Comparison of ENCODE assay signal across 14 cellular contexts in genomic region chr3:13539285-13539625, GRCh38. TPM values are rescaled to one million over a fixed set of nuclear protein-coding genes. Genes with fewer than 3 reads are reported as not detected.
DNase-seq lines count a peak whose midpoint lies in the region; ATAC-seq, FAIRE-seq and TF ChIP-seq lines count a peak whose summit lies in the region.
"Had no signal": no experiment of that assay in that cellular context is flagged by ENCODE, and none has a peak within 500 bp of the region (broad histone marks: within the 10 kb centered on the region; RNA-seq: fewer than 3 reads in every experiment).

No MANE protein-coding gene starts in this region.

- CTCF ChIA-PET in K562 (lab: Yijun Ruan, JAX; ENCODE audit: low intra/inter-chr PET ratio) = no interaction called here

- H3K9ac ChIP-seq in K562 (ENCODE audit: insufficient read depth in 1 of 2, low read depth in 2 of 2, low read length in 2 of 2) = no peak overlapping the region
- H3K9ac ChIP-seq in kidney (ENCODE audit: low read length in 2 of 2) = no peak overlapping the region

- no peak overlapping the region; the same call in 1 of the 2 replicates for H2AFZ ChIP-seq in K562 (ENCODE audit: low read depth, low read length)

- H3K36me3 ChIP-seq in K562 (ENCODE audit: control insufficient read depth, insufficient read depth, low read length) (no peaks in the 10 kb centered on the region), kidney (ENCODE audit: control insufficient read depth in 1 of 2, insufficient read depth in 2 of 2, low read length in 2 of 2) (no peaks in the 10 kb centered on the region), Peyer's patch (no peaks in the 10 kb centered on the region), WERI-Rb-1 (no peaks in the 10 kb centered on the region)

- no peak overlapping the region for H3K4me3 ChIP-seq in K562
- no peak overlapping the region for H3K4me3 ChIP-seq in kidney (ENCODE audit: low read length in 2 of 2)
- H3K4me3 ChIP-seq in Peyer's patch = no peak overlapping the region
- H3K4me3 ChIP-seq in WERI-Rb-1 (ENCODE audit: low read depth, low read length) = no peak overlapping the region

- no peak for TF ChIP-seq RAD21 in K562 (CRISPR knock-in tag; conservative IDR thresholded peaks at IDR 0.05 in 1 of 2, IDR thresholded peaks at IDR 0.05 in 1 of 2)

- H3K27me3 ChIP-seq in K562 (ENCODE audit: control insufficient read depth in 2 of 2, insufficient read depth in 2 of 2, low read length in 2 of 2) = peaks cover 23 to 56% of the 10 kb centered on the region in 2 experiments
- no peaks in the 10 kb centered on the region for H3K27me3 ChIP-seq in Peyer's patch
- H3K27me3 ChIP-seq in WERI-Rb-1 (ENCODE audit: insufficient read depth, low read depth, severe bottlenecking) = no peaks in the 10 kb centered on the region

- no peak overlapping the region for H3K4me2 ChIP-seq in K562 (ENCODE audit: insufficient read depth, low read length)

- BruUV-seq in K562 (replicated peaks; lab: Mats Ljungman, UMichigan) = no TSS peak

- no peak for FAIRE-seq in K562 (lab: Jason Lieb, UNC)
- FAIRE-seq in kidney (lab: Jason Lieb, UNC) = no peak

- WGBS in K562 (ENCODE audit: insufficient coverage, low coverage, missing lambda C conversion rate) = 30% methylated on average over 5 of the region's 5 CpGs

- TF ChIP-seq CTCF in K562 (IDR thresholded peaks at IDR 0.05 in 2 of 3, conservative IDR thresholded peaks at IDR 0.05 in 1 of 3; ENCODE audit: insufficient read depth in 2 of 3, low read depth in 1 of 3, low read length in 3 of 3) (no peak), kidney (IDR thresholded peaks at IDR 0.05; ENCODE audit: borderline replicate concordance, extremely low read depth, insufficient read depth) (no peak), Peyer's patch (IDR thresholded peaks at IDR 0.05) (no peak), WERI-Rb-1 (IDR thresholded peaks at IDR 0.05; ENCODE audit: low read depth, low read length) (no peak)

- H4K20me1 ChIP-seq in K562 (replicated peaks; ENCODE audit: control insufficient read depth, insufficient read depth, low read length) = no peaks in the 10 kb centered on the region

- H3K4me1 ChIP-seq in K562 (replicated peaks in 1 of 2; ENCODE audit: control insufficient read depth in 2 of 2, insufficient read depth in 2 of 2, low read length in 2 of 2) = no peaks in the 10 kb centered on the region; a peak in 2 of 5 replicates
- H3K4me1 ChIP-seq in kidney (ENCODE audit: control insufficient read depth in 1 of 2, insufficient read depth in 1 of 2, low read depth in 1 of 2, low read length in 2 of 2) = no peaks in the 10 kb centered on the region
- H3K4me1 ChIP-seq in Peyer's patch = no peaks in the 10 kb centered on the region

- DNase-seq in A172 (ENCODE audit: low spot score) = peak; percentile 60
- peak; percentile 61 for DNase-seq in HT1080 (ENCODE audit: low read depth)
- DNase-seq in K562 (ENCODE audit: extremely low read depth in 1 of 4, low spot score in 3 of 4) = no peak
- peak; percentile 37 for DNase-seq in kidney
- DNase-seq in Peyer's patch = no peak
- DNase-seq in WERI-Rb-1 = no peak
- no peak for DNase-seq in DMS153 (lab: John Stamatoyannopoulos, UW)
- DNase-seq in globus pallidus (ENCODE audit: low spot score) = no peak
- DNase-seq: activated CD4-positive, alpha-beta T cell treated with anti-CD3 and anti-CD28 coated beads, Interleukin-2, amount 50 U/mL, for 4 hours; DND-41; kidney glomerular epithelial cell; T-helper 2 cell had no signal

- no peak for TF ChIP-seq POLR2A in K562 (conservative IDR thresholded peaks at IDR 0.05)
- no peak for TF ChIP-seq POLR2A in Peyer's patch (IDR thresholded peaks at IDR 0.05)

- intact Hi-C loops in K562 (cut with micrococcal nuclease) (loop anchor here (5.0 kb wide), 1 partner anchor 42 kb away; no protein-coding TSS in a partner anchor), kidney (cut with DNase I) (no loop called here)

- peak; percentile 18; the same call in 2 of the 3 replicates for ATAC-seq in K562
- ATAC-seq: activated T-helper 17 cell treated with anti-CD3 and anti-CD28 coated beads, Interleukin-2, amount 50 U/mL, for 72 hours; natural killer cell treated with Interleukin-12 subunit alpha and Interleukin-12 subunit beta and Interleukin-15 and Interleukin-18, amount 100 ng/mL, for 72 hours had no signal

- H3K9me1 ChIP-seq in K562 (ENCODE audit: control insufficient read depth, insufficient read depth, low read length) = no peaks in the 10 kb centered on the region

- POLR2A ChIA-PET in K562 (lab: Yijun Ruan, JAX) = interaction anchor here (0.6 to 1.2 kb wide), 4 partner anchors 8 to 15 kb away, joined by 3 read pairs; no protein-coding TSS in a partner anchor

- no peaks in the 10 kb centered on the region for H3K9me3 ChIP-seq in K562 (replicated peaks; ENCODE audit: control insufficient read depth, insufficient read depth, low read depth, low read length)
- H3K9me3 ChIP-seq in kidney (ENCODE audit: control insufficient read depth in 1 of 2, low read length in 2 of 2) = peaks cover 0 to 2% of the 10 kb centered on the region in 2 donors
- H3K9me3 ChIP-seq in Peyer's patch = no peaks in the 10 kb centered on the region
- no peaks in the 10 kb centered on the region for H3K9me3 ChIP-seq in WERI-Rb-1 (ENCODE audit: severe bottlenecking)

- TF ChIP-seq EP300 in K562 (IDR thresholded peaks at IDR 0.05; ENCODE audit: low read length) = no peak

- no peaks in the 10 kb centered on the region for H3K79me2 ChIP-seq in K562 (ENCODE audit: control insufficient read depth, insufficient read depth, low read length)

- in situ Hi-C loops in K562 (cut with MboI) = no loop called here

- H3K27ac ChIP-seq in K562 (ENCODE audit: extremely low read depth, low read depth, low read length) = no peak overlapping the region
- no peak overlapping the region for H3K27ac ChIP-seq in kidney (ENCODE audit: low read depth in 2 of 2, low read length in 2 of 2)
- H3K27ac ChIP-seq in Peyer's patch = no peak overlapping the region
- H3K27ac ChIP-seq in WERI-Rb-1 = no peak overlapping the region

RNA-seq across cellular contexts. Expression of gene FBLN2, which starts 9.7 kb away (rescaled TPM):
- 0.07 and 0.41 TPM in 2 replicates for total RNA-seq in A172 (2014; rRNA removed; shearing (Covaris generic))
- 0.03 and 0.05 TPM in 2 replicates for total RNA-seq in HT1080 (2014; rRNA removed; shearing (Covaris generic))
- 0.08 and 0.21 TPM in 2 replicates for polyA plus RNA-seq in HT1080 (2015; cell fraction: cytosol; rRNA removed)
- polyA plus RNA-seq in HT1080 (2015; cell fraction: nucleus; rRNA removed) = 0.37 and 0.49 TPM in 2 replicates
- total RNA-seq in K562 (2011; cell fraction: chromatin; rRNA removed; ENCODE audit: low replicate concordance) = 0.32 and 0.72 TPM in 2 replicates
- 0.53 and 1.5 TPM in 2 replicates for total RNA-seq in K562 (2011; cell fraction: nucleolus; rRNA removed)
- total RNA-seq in K562 (2011; cell fraction: nucleoplasm; rRNA removed) = 0.15 and 0.23 TPM in 2 replicates
- total RNA-seq in K562 (2014; rRNA removed) (not detected in 2 replicates), K562 (2014; rRNA removed; fragmentation: Illumina TruSeq; extraction: Trizol) (not detected in 2 replicates), K562 (2015; rRNA removed; fragmentation: Illumina TruSeq; extraction: Trizol) (not detected in 2 replicates), K562 (2021) (0.04 and 0.13 TPM in 2 replicates), kidney (43.4 TPM), Peyer's patch (10 to 100 TPM; 20.6 to 51.2 (median 32.8) TPM)
- polyA plus RNA-seq in K562 (2011; rRNA removed) (0.10 and 0.14 TPM in 2 replicates), K562 (2014; fragmentation: Illumina TruSeq; extraction: Trizol) (not detected in 2 replicates), K562 (2014; fragmentation: Nextera tagmentation; extraction: Ambion mirVana) (not detected), K562 (2014; rRNA removed) (0.03 TPM in 1 of 2 replicates, not detected in the other), kidney (ENCODE audit: insufficient read depth, low read depth, low replicate concordance) (3.2 TPM)
- polyA plus RNA-seq in K562 (2011; cell fraction: cytosol; rRNA removed) = 0.18 and 0.64 TPM in 2 replicates
- 0.11 and 0.82 TPM in 2 replicates for polyA plus RNA-seq in K562 (2011; cell fraction: nucleus; rRNA removed)
- 0.04 and 0.08 TPM in 2 replicates for polyA plus RNA-seq in K562 (2012)
- 0.21 TPM in 1 of 2 replicates, not detected in the other for polyA minus RNA-seq in K562 (2011; rRNA and poly(A)+ RNA removed)
- 0.19 TPM in 1 of 2 replicates, not detected in the other for polyA minus RNA-seq in K562 (2011; cell fraction: cytosol; rRNA and poly(A)+ RNA removed)
- 0.11 and 0.13 TPM in 2 replicates for polyA minus RNA-seq in K562 (2011; cell fraction: nucleus; rRNA and poly(A)+ RNA removed)
- total RNA-seq: natural killer cell treated with Interleukin-12 subunit alpha and Interleukin-12 subunit beta and Interleukin-15 and Interleukin-18, amount 100 ng/mL, for 72 hours had no signal

RNA-seq across cellular contexts. Expression of gene HDAC11, which starts 59.1 kb away (rescaled TPM):
- 16.7 and 17.4 TPM in 2 replicates for total RNA-seq in A172 (2014; rRNA removed; shearing (Covaris generic))
- total RNA-seq in HT1080 (2014; rRNA removed; shearing (Covaris generic)) = 1.7 and 2.6 TPM in 2 replicates
- polyA plus RNA-seq in HT1080 (2015; cell fraction: cytosol; rRNA removed) = 4.0 and 6.2 TPM in 2 replicates
- polyA plus RNA-seq in HT1080 (2015; cell fraction: nucleus; rRNA removed) = 3.4 and 4.6 TPM in 2 replicates
- 2.7 and 8.1 TPM in 2 replicates for total RNA-seq in K562 (2011; cell fraction: chromatin; rRNA removed; ENCODE audit: low replicate concordance)
- 7.7 and 8.8 TPM in 2 replicates for total RNA-seq in K562 (2011; cell fraction: nucleolus; rRNA removed)
- total RNA-seq in K562 (2011; cell fraction: nucleoplasm; rRNA removed) = 5.1 and 6.9 TPM in 2 replicates
- total RNA-seq in K562 (2014; rRNA removed) = 4.1 and 8.2 TPM in 2 replicates
- 2.5 and 3.1 TPM in 2 replicates for total RNA-seq in K562 (2014; rRNA removed; fragmentation: Illumina TruSeq; extraction: Trizol)
- total RNA-seq in K562 (2015; rRNA removed; fragmentation: Illumina TruSeq; extraction: Trizol) = 4.6 TPM in 2 replicates
- total RNA-seq in K562 (2021) = 4.6 and 6.0 TPM in 2 replicates
- 4.6 and 6.4 TPM in 2 replicates for polyA plus RNA-seq in K562 (2011; rRNA removed)
- 6.6 and 7.2 TPM in 2 replicates for polyA plus RNA-seq in K562 (2011; cell fraction: cytosol; rRNA removed)
- polyA plus RNA-seq in K562 (2011; cell fraction: nucleus; rRNA removed) = 4.0 and 4.1 TPM in 2 replicates
- 6.2 and 9.2 TPM in 2 replicates for polyA plus RNA-seq in K562 (2012)
- 4.5 and 4.9 TPM in 2 replicates for polyA plus RNA-seq in K562 (2014; fragmentation: Illumina TruSeq; extraction: Trizol)
- 1 to 10 TPM in 1 of 2 experiments, under 1 TPM in 1; 0.60 to 1.2 TPM for polyA plus RNA-seq in K562 (2014; fragmentation: Nextera tagmentation; extraction: Ambion mirVana)
- 5.0 and 7.9 TPM in 2 replicates for polyA plus RNA-seq in K562 (2014; rRNA removed)
- 3.7 and 4.3 TPM in 2 replicates for polyA minus RNA-seq in K562 (2011; rRNA and poly(A)+ RNA removed)
- polyA minus RNA-seq in K562 (2011; cell fraction: cytosol; rRNA and poly(A)+ RNA removed) = 2.7 and 3.1 TPM in 2 replicates
- polyA minus RNA-seq in K562 (2011; cell fraction: nucleus; rRNA and poly(A)+ RNA removed) = 2.4 and 4.4 TPM in 2 replicates
- 28.3 TPM for total RNA-seq in kidney
- 43.7 TPM for polyA plus RNA-seq in kidney (ENCODE audit: insufficient read depth, low read depth, low replicate concordance)
- total RNA-seq in Peyer's patch = 10 to 100 TPM; 17.7 to 28.5 (median 21.3) TPM

Comparison
In these comparisons a context has a peak if more than half of its experiments do, and no peak if none do; other contexts are left out.
1. DNase-seq: peak in A172 (single experiment), HT1080 (single experiment) and kidney (single experiment); none in K562 (0 of 4), Peyer's patch (0 of 3), WERI-Rb-1 (single experiment), DMS153 (single experiment) and globus pallidus (single experiment).
2. RNA of gene FBLN2, which starts 9.7 kb away (total RNA-seq): 43.4 TPM in kidney (single experiment) and 20.6 to 51.2 TPM in Peyer's patch; 0.07 to 0.41 TPM in A172, 0.03 to 0.05 TPM in HT1080 and 0.04 to 1.5 TPM in K562; every median in the first group is over 4 times any median in the second.